1 cellular context compared by ENCODE assay signal in the genomic region with DNA sequence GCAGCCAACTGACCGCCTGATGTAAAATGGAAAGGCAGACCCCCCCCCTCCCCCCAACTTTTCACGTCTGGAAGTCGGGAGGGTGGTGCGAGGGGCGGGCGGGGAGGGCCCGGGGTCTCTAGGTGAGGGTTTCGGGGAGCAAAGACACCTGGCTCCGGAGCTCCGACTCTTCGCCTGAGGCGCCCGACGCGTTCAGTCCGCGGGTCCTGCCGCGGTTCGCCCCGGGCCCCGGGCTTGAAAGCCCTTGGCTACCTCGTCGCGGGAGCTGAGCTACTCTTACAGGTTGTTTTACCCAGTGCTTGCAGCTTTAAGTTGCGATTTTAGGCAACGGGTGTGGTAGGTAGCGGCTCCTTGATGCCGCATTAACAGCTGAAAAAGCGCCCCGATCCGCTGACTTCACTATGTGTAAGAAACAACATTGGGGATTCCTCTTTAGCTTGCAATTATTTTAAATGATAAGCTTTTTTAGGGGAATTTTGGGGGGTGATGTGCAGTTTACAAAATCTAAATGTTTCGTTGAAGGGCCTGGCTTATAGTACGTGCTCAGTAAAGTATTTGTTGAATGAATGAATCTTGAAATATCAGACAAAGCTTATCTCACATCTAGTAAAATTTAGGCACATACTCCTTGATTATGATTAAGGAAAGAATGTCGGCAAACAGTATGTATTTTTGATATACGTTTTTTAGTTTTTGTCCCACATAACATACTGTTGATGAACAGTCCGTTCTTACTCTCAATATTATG.
TF ChIP-seq lines count a peak whose summit lies in the region.

No MANE protein-coding gene starts in this region.

TF ChIP-seq in K562, 482 proteins besides CTCF, POLR2A, EP300 and RAD21 (continued from another document and continues in another):
- TF ChIP-seq ZNF740 (CRISPR knock-in tag; IDR thresholded peaks at IDR 0.05) (no peak), ZNF740 (tag; IDR thresholded peaks at IDR 0.05) (peak in 1 of 2 experiments; percentile 42; a peak in 1 of 4 replicates), ARID2 (IDR thresholded peaks at IDR 0.05) (no peak), BCOR (IDR thresholded peaks at IDR 0.05) (peak; percentile 54), MAZ (CRISPR knock-in tag; conservative IDR thresholded peaks at IDR 0.05 in 1 of 2, IDR thresholded peaks at IDR 0.05 in 1 of 2) (no peak), TFAP4 (CRISPR knock-in tag; IDR thresholded peaks at IDR 0.05; ENCODE audit: borderline replicate concordance) (0 out of 2 replicates have a peak, but pooled peaks have one; percentile 30), TSC22D4 (tag; IDR thresholded peaks at IDR 0.05) (no peak), SMARCC2 (IDR thresholded peaks at IDR 0.05; ENCODE audit: low read depth) (peak; percentile 12; the same call in 1 of the 2 replicates), ZNF407 (IDR thresholded peaks at IDR 0.05; ENCODE audit: low read depth) (no peak), ZNF24 (IDR thresholded peaks at IDR 0.05) (peak; percentile 77), RBM25 (IDR thresholded peaks at IDR 0.05; ENCODE audit: low read depth, low read length, severe bottlenecking) (peak; percentile 78), SIN3A (IDR thresholded peaks at IDR 0.05; ENCODE audit: borderline replicate concordance in 2 of 2, control insufficient read depth in 1 of 2, low read depth in 2 of 2, low read length in 2 of 2) (peak in 1 of 2 experiments; percentile 12; a peak in 1 of 4 replicates), CBX3 (IDR thresholded peaks at IDR 0.05; ENCODE audit: borderline replicate concordance in 1 of 2, low read length in 2 of 2) (peak in 1 of 2 experiments; percentile 58; a peak in 1 of 3 replicates), SMARCE1 (IDR thresholded peaks at IDR 0.05) (0 out of 2 replicates have a peak, but pooled peaks have one; percentile 2), SREBF1 (IDR thresholded peaks at IDR 0.05; ENCODE audit: borderline replicate concordance, low read depth, low read length) (no peak), PHB (CRISPR knock-in tag; IDR thresholded peaks at IDR 0.05) (no peak), MBD2 (IDR thresholded peaks at IDR 0.05; ENCODE audit: borderline replicate concordance, low read depth) (0 out of 2 replicates have a peak, but pooled peaks have one; percentile 14), ERF (CRISPR knock-in tag; IDR thresholded peaks at IDR 0.05) (no peak), JUND (IDR thresholded peaks at IDR 0.05; ENCODE audit: borderline replicate concordance, low read depth, low read length) (0 out of 2 replicates have a peak, but pooled peaks have one; percentile 10), JUND (tag; IDR thresholded peaks at IDR 0.05; ENCODE audit: borderline replicate concordance, low read depth, low read length) (no peak), TEAD2 (tag; IDR thresholded peaks at IDR 0.05) (no peak), EGR1 (conservative IDR thresholded peaks at IDR 0.05) (no peak), BRD9 (IDR thresholded peaks at IDR 0.05; ENCODE audit: low read depth, partially characterized antibody) (no peak), TRIM28 (IDR thresholded peaks at IDR 0.05) (peak; percentile 74), VEZF1 (CRISPR knock-in tag; IDR thresholded peaks at IDR 0.05) (peak; percentile 34; the same call in 1 of the 2 replicates), YBX1 (IDR thresholded peaks at IDR 0.05) (no peak), ZNF586 (CRISPR knock-in tag; conservative IDR thresholded peaks at IDR 0.05) (no peak), NR4A1 (CRISPR knock-in tag; IDR thresholded peaks at IDR 0.05) (no peak), NR4A1 (tag; IDR thresholded peaks at IDR 0.05) (no peak), KAT2B (IDR thresholded peaks at IDR 0.05; ENCODE audit: low read depth, low read length) (no peak), PRMT5 (CRISPR knock-in tag; IDR thresholded peaks at IDR 0.05) (no peak), E4F1 (CRISPR knock-in tag; IDR thresholded peaks at IDR 0.05; ENCODE audit: borderline replicate concordance) (no peak), ARNT (IDR thresholded peaks at IDR 0.05) (0 out of 4 replicates have a peak, but pooled peaks of 1 of the 2 experiments have one; percentile 11), ZBED1 (IDR thresholded peaks at IDR 0.05) (no peak), ETV1 (tag; conservative IDR thresholded peaks at IDR 0.05; ENCODE audit: low read depth) (no peak), ARID3A (IDR thresholded peaks at IDR 0.05; ENCODE audit: borderline replicate concordance, low read depth, low read length) (0 out of 2 replicates have a peak, but pooled peaks have one; percentile 27), HDAC2 (IDR thresholded peaks at IDR 0.05) (0 out of 2 replicates have a peak, but pooled peaks have one; percentile 24), TCF7L2 (IDR thresholded peaks at IDR 0.05; ENCODE audit: low read depth, low read length) (no peak), IFI16 (CRISPR knock-in tag; IDR thresholded peaks at IDR 0.05) (no peak)
- TF ChIP-seq, protein P1, sequence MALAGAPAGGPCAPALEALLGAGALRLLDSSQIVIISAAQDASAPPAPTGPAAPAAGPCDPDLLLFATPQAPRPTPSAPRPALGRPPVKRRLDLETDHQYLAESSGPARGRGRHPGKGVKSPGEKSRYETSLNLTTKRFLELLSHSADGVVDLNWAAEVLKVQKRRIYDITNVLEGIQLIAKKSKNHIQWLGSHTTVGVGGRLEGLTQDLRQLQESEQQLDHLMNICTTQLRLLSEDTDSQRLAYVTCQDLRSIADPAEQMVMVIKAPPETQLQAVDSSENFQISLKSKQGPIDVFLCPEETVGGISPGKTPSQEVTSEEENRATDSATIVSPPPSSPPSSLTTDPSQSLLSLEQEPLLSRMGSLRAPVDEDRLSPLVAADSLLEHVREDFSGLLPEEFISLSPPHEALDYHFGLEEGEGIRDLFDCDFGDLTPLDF (CRISPR knock-in tag; IDR thresholded peaks at IDR 0.05), result no peak
